Comparison of ENCODE assay signal across 14 cellular contexts in genomic region chr17:43772877-43773648, GRCh38. TPM values are rescaled to one million over a fixed set of nuclear protein-coding genes. Genes with fewer than 3 reads are reported as not detected.
A peak's percentile ranks its signal among the peaks of the same experiment; 100 is the strongest.
DNase-seq lines count a peak whose midpoint lies in the region; ATAC-seq and TF ChIP-seq lines count a peak whose summit lies in the region.
"Had no signal": no experiment of that assay in that cellular context is flagged by ENCODE, and none has a peak within 500 bp of the region (broad histone marks: within the 10 kb centered on the region; RNA-seq: fewer than 3 reads in every experiment).

No MANE protein-coding gene starts in this region.

- no peaks in the 10 kb centered on the region for H3K27me3 Mint-ChIP-seq in activated T-cell treated with anti-CD3 and anti-CD28 coated beads, Interleukin-2, amount 50 U/mL, for 72 hours (ENCODE audit: low read depth)
- no peaks in the 10 kb centered on the region for H3K27me3 Mint-ChIP-seq in central memory CD8-positive, alpha-beta T cell
- H3K27me3 Mint-ChIP-seq in type B pancreatic cell = no peaks in the 10 kb centered on the region
- H3K27me3 Mint-ChIP-seq: activated CD8-positive, alpha-beta memory T cell treated with anti-CD3 and anti-CD28 coated beads, Interleukin-2, amount 10 ng/mL, durations not matched to agents 7 days and 5 days had no signal

- DNase-seq in activated T-cell treated with anti-CD3 and anti-CD28 coated beads, Interleukin-2, amount 50 U/mL, for 72 hours = no peak
- no peak for DNase-seq in activated T-cell treated with anti-CD3 and anti-CD28 coated beads, Interleukin-2, amount 50 U/mL, for 48 hours
- DNase-seq in central memory CD8-positive, alpha-beta T cell (ENCODE audit: low spot score in 2 of 2) = no peak
- peak; percentile 25 for DNase-seq in midbrain (lab: John Stamatoyannopoulos, UW)
- DNase-seq in type B pancreatic cell (ENCODE audit: extremely low spot score, unreplicated experiment) = no peak
- DNase-seq in NCI-H69 (lab: John Stamatoyannopoulos, UW) = no peak
- no peak for DNase-seq in glomerular visceral epithelial cell (ENCODE audit: extremely low spot score)
- DNase-seq: activated CD8-positive, alpha-beta memory T cell treated with anti-CD3 and anti-CD28 coated beads, Interleukin-2, amount 10 ng/mL, durations not matched to agents 7 days and 5 days; EL; MM.1S; NCI-H748 treated with DMSO at 0.1 percent for 48 hours had no signal

- TF ChIP-seq CTCF in type B pancreatic cell (conservative IDR thresholded peaks at IDR 0.05) = no peak

- peaks cover 17% of the 10 kb centered on the region for H3K4me1 Mint-ChIP-seq in activated T-cell treated with anti-CD3 and anti-CD28 coated beads, Interleukin-2, amount 50 U/mL, for 72 hours (ENCODE audit: low read depth)
- H3K4me1 Mint-ChIP-seq in central memory CD8-positive, alpha-beta T cell = peaks cover 13% of the 10 kb centered on the region
- H3K4me1 Mint-ChIP-seq in type B pancreatic cell (ENCODE audit: unreplicated experiment) = no peaks in the 10 kb centered on the region

- H3K27ac Mint-ChIP-seq in activated T-cell treated with anti-CD3 and anti-CD28 coated beads, Interleukin-2, amount 50 U/mL, for 72 hours = peak overlapping the region; percentile 52
- no peak overlapping the region for H3K27ac Mint-ChIP-seq in central memory CD8-positive, alpha-beta T cell (ENCODE audit: low read depth)
- peak overlapping the region; percentile 36 for H3K27ac Mint-ChIP-seq in type B pancreatic cell
- H3K27ac Mint-ChIP-seq: activated CD8-positive, alpha-beta memory T cell treated with anti-CD3 and anti-CD28 coated beads, Interleukin-2, amount 10 ng/mL, durations not matched to agents 7 days and 5 days; T-helper 1 cell treated with Interleukin-12 subunit alpha and Interleukin-12 subunit beta and Interleukin-4 antibody, amounts not matched to agents 30 μg/mL and 1 μg/mL, for 36 hours had no signal

- ATAC-seq in activated T-cell treated with anti-CD3 and anti-CD28 coated beads, Interleukin-2, amount 50 U/mL, for 72 hours (replicated peaks in 1 of 2) = peak; percentile 31 to 45
- peak; percentile 55 for ATAC-seq in central memory CD8-positive, alpha-beta T cell (replicated peaks; ENCODE audit: extremely low read depth, poor library complexity, severe bottlenecking)
- no peak for ATAC-seq in activated CD4-positive, CD25-positive, alpha-beta regulatory T cell treated with anti-CD3 and anti-CD28 coated beads, Interleukin-2, amount 50 U/mL, for 24 hours
- ATAC-seq: activated CD8-positive, alpha-beta memory T cell treated with anti-CD3 and anti-CD28 coated beads, Interleukin-2, amount 10 ng/mL, durations not matched to agents 7 days and 5 days had no signal

- H3K9me3 Mint-ChIP-seq in activated T-cell treated with anti-CD3 and anti-CD28 coated beads, Interleukin-2, amount 50 U/mL, for 72 hours = no peaks in the 10 kb centered on the region
- H3K9me3 Mint-ChIP-seq in central memory CD8-positive, alpha-beta T cell = no peaks in the 10 kb centered on the region
- H3K9me3 Mint-ChIP-seq in type B pancreatic cell = no peaks in the 10 kb centered on the region
- H3K9me3 Mint-ChIP-seq: T-helper 1 cell treated with Interleukin-12 subunit alpha and Interleukin-12 subunit beta and Interleukin-4 antibody, amounts not matched to agents 30 μg/mL and 1 μg/mL, for 36 hours had no signal

- H3K4me3 Mint-ChIP-seq in activated T-cell treated with anti-CD3 and anti-CD28 coated beads, Interleukin-2, amount 50 U/mL, for 72 hours = peak overlapping the region in 1 of 2 donors; percentile 44
- H3K4me3 Mint-ChIP-seq in central memory CD8-positive, alpha-beta T cell = peak overlapping the region; percentile 11
- no peak overlapping the region for H3K4me3 Mint-ChIP-seq in type B pancreatic cell
- H3K4me3 Mint-ChIP-seq: activated CD8-positive, alpha-beta memory T cell treated with anti-CD3 and anti-CD28 coated beads, Interleukin-2, amount 10 ng/mL, durations not matched to agents 7 days and 5 days; T-helper 1 cell treated with Interleukin-12 subunit alpha and Interleukin-12 subunit beta and Interleukin-4 antibody, amounts not matched to agents 30 μg/mL and 1 μg/mL, for 36 hours had no signal

- peaks cover 2 to 5% of the 10 kb centered on the region in 2 donors for H3K36me3 Mint-ChIP-seq in activated T-cell treated with anti-CD3 and anti-CD28 coated beads, Interleukin-2, amount 50 U/mL, for 72 hours (ENCODE audit: insufficient read depth in 2 of 2)
- peaks cover 9% of the 10 kb centered on the region for H3K36me3 Mint-ChIP-seq in central memory CD8-positive, alpha-beta T cell (ENCODE audit: insufficient read depth)
- H3K36me3 Mint-ChIP-seq in type B pancreatic cell = peaks cover 36% of the 10 kb centered on the region

RNA-seq across cellular contexts. Expression of gene DUSP3, which starts 5.7 kb away (rescaled TPM):
- 10 to 100 TPM in 1 of 2 donors, 1 to 10 TPM in 1; 9.2 to 11.0 TPM for total RNA-seq in activated T-cell treated with anti-CD3 and anti-CD28 coated beads, Interleukin-2, amount 50 U/mL, for 72 hours
- 36.4 and 45.4 TPM in 2 replicates for total RNA-seq in type B pancreatic cell (ENCODE audit: low replicate concordance)

RNA-seq across cellular contexts. Expression of gene CFAP97D1, which starts 7.2 kb away (rescaled TPM):
- total RNA-seq in activated T-cell treated with anti-CD3 and anti-CD28 coated beads, Interleukin-2, amount 50 U/mL, for 72 hours = not detected
- total RNA-seq in type B pancreatic cell (ENCODE audit: low replicate concordance) = not detected in 2 replicates
- total RNA-seq: activated CD8-positive, alpha-beta memory T cell treated with anti-CD3 and anti-CD28 coated beads, Interleukin-2, amount 10 ng/mL, durations not matched to agents 7 days and 5 days had no signal

RNA-seq across cellular contexts. Expression of gene SOST, which starts 14.5 kb away (rescaled TPM):
- total RNA-seq in activated T-cell treated with anti-CD3 and anti-CD28 coated beads, Interleukin-2, amount 50 U/mL, for 72 hours = not detected
- 2.0 TPM in 1 of 2 replicates, not detected in the other for total RNA-seq in type B pancreatic cell (ENCODE audit: low replicate concordance)
- total RNA-seq: activated CD8-positive, alpha-beta memory T cell treated with anti-CD3 and anti-CD28 coated beads, Interleukin-2, amount 10 ng/mL, durations not matched to agents 7 days and 5 days; lung had no signal

RNA-seq across cellular contexts. Expression of gene MPP3, which starts 59.9 kb away (rescaled TPM):
- total RNA-seq in activated T-cell treated with anti-CD3 and anti-CD28 coated beads, Interleukin-2, amount 50 U/mL, for 72 hours = not detected
- 3.8 and 7.8 TPM in 2 replicates for total RNA-seq in type B pancreatic cell (ENCODE audit: low replicate concordance)
- total RNA-seq: activated CD8-positive, alpha-beta memory T cell treated with anti-CD3 and anti-CD28 coated beads, Interleukin-2, amount 10 ng/mL, durations not matched to agents 7 days and 5 days had no signal

Comparison
In these comparisons a context has a peak if more than half of its experiments do, and no peak if none do; other contexts are left out.
1. ATAC-seq: peak in activated T-cell treated with anti-CD3 and anti-CD28 coated beads, Interleukin-2, amount 50 U/mL, for 72 hours (2 of 2) and central memory CD8-positive, alpha-beta T cell (single experiment); none in activated CD4-positive, CD25-positive, alpha-beta regulatory T cell treated with anti-CD3 and anti-CD28 coated beads, Interleukin-2, amount 50 U/mL, for 24 hours (0 of 2).